Comparison of ENCODE assay signal across 1 cellular context in genomic region chr13:24680258-24680920, GRCh38.
TF ChIP-seq lines count a peak whose summit lies in the region.

ATP12A (plus strand) TSS chr13:24680408; CDS start chr13:24680744, 336 bp downstream.

TF ChIP-seq in HEK293, 187 proteins besides CTCF, POLR2A, EP300 and RAD21 (continued from another document):
- TF ChIP-seq, protein P1, sequence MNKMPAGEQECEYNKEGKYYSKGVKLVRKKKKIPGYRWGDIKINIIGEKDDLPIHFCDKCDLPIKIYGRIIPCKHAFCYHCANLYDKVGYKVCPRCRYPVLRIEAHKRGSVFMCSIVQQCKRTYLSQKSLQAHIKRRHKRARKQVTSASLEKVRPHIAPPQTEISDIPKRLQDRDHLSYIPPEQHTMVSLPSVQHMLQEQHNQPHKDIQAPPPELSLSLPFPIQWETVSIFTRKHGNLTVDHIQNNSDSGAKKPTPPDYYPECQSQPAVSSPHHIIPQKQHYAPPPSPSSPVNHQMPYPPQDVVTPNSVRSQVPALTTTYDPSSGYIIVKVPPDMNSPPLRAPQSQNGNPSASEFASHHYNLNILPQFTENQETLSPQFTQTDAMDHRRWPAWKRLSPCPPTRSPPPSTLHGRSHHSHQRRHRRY (tag by site-specific recombination; IDR thresholded peaks at IDR 0.05), result no peak
- TF ChIP-seq ZNF776 (tag by site-specific recombination; IDR thresholded peaks at IDR 0.05; ENCODE audit: borderline replicate concordance), result no peak
- no peak for TF ChIP-seq ZSCAN30 (tag by site-specific recombination; IDR thresholded peaks at IDR 0.05)
- TF ChIP-seq ZNF830 (tag by site-specific recombination; IDR thresholded peaks at IDR 0.05; ENCODE audit: low read depth), result no peak
- TF ChIP-seq HOXC10 (CRISPR knock-in tag; IDR thresholded peaks at IDR 0.05), result no peak
- TF ChIP-seq ZNF341 (tag by site-specific recombination; IDR thresholded peaks at IDR 0.05; ENCODE audit: low read depth), result peak; percentile 51
- TF ChIP-seq ZNF211 (tag by site-specific recombination; IDR thresholded peaks at IDR 0.05; ENCODE audit: low read depth), result no peak
- TF ChIP-seq, protein P2, sequence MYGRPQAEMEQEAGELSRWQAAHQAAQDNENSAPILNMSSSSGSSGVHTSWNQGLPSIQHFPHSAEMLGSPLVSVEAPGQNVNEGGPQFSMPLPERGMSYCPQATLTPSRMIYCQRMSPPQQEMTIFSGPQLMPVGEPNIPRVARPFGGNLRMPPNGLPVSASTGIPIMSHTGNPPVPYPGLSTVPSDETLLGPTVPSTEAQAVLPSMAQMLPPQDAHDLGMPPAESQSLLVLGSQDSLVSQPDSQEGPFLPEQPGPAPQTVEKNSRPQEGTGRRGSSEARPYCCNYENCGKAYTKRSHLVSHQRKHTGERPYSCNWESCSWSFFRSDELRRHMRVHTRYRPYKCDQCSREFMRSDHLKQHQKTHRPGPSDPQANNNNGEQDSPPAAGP (tag by site-specific recombination; IDR thresholded peaks at IDR 0.05), result no peak
- TF ChIP-seq MZF1 (tag by site-specific recombination; IDR thresholded peaks at IDR 0.05; ENCODE audit: borderline replicate concordance), result no peak
- no peak for TF ChIP-seq ZNF394 (tag by site-specific recombination; IDR thresholded peaks at IDR 0.05; ENCODE audit: borderline replicate concordance)
- no peak for TF ChIP-seq ZFP69B (tag by site-specific recombination; IDR thresholded peaks at IDR 0.05)
- TF ChIP-seq YY1 (tag by site-specific recombination; IDR thresholded peaks at IDR 0.05), result no peak
- no peak for TF ChIP-seq ZNF449 (tag by site-specific recombination; IDR thresholded peaks at IDR 0.05)
- TF ChIP-seq ZNF501 (tag by site-specific recombination; IDR thresholded peaks at IDR 0.05), result no peak
- TF ChIP-seq KLF8 (tag by site-specific recombination; IDR thresholded peaks at IDR 0.05), result peak; percentile 41; the same call in 1 of the 2 replicates
- TF ChIP-seq ZNF488 (tag by site-specific recombination; IDR thresholded peaks at IDR 0.05), result no peak
- TF ChIP-seq ZBTB1 (tag by site-specific recombination; IDR thresholded peaks at IDR 0.05), result no peak
- no peak for TF ChIP-seq ZNF621 (tag by site-specific recombination; IDR thresholded peaks at IDR 0.05)
- peak; percentile 47; the same call in 1 of the 2 replicates for TF ChIP-seq SP2 (tag by site-specific recombination; IDR thresholded peaks at IDR 0.05)
- peak; percentile 58 for TF ChIP-seq ZBTB26 (tag by site-specific recombination; optimal IDR thresholded peaks at IDR 0.05)
- no peak for TF ChIP-seq ZNF423 (tag by site-specific recombination; IDR thresholded peaks at IDR 0.05)
